29 cellular contexts compared by ENCODE assay signal in genomic region chr13:101892296-101892695, GRCh38.
"Had no signal": no experiment of that assay in that cellular context is flagged by ENCODE, and none has a peak within 500 bp of the region (broad histone marks: within the 10 kb centered on the region; RNA-seq: fewer than 3 reads in every experiment).

No MANE protein-coding gene starts in this region.

- H3K4me3 Mint-ChIP-seq: activated CD4-positive, alpha-beta memory T cell treated with anti-CD3 and anti-CD28 coated beads, Interleukin-2, amount 10 ng/mL, durations not matched to agents 7 days and 5 days; activated CD4-positive, alpha-beta T cell treated with anti-CD3 and anti-CD28 coated beads for 36 hours; activated naive CD4-positive, alpha-beta T cell treated with anti-CD3 and anti-CD28 coated beads, Interleukin-2, amount 10 ng/mL, durations not matched to agents 7 days and 5 days; activated naive CD8-positive, alpha-beta T cell treated with anti-CD3 and anti-CD28 coated beads for 36 hours; activated T-cell treated with anti-CD3 and anti-CD28 coated beads, Interleukin-2, amount 50 U/mL, for 72 hours; T-cell had no signal

- H3K4me3 ChIP-seq: body of pancreas, MG63, SK-N-MC had no signal

- H3K27ac Mint-ChIP-seq: activated CD4-positive, alpha-beta memory T cell treated with anti-CD3 and anti-CD28 coated beads, Interleukin-2, amount 10 ng/mL, durations not matched to agents 7 days and 5 days; activated CD4-positive, alpha-beta T cell treated with anti-CD3 and anti-CD28 coated beads for 36 hours; activated naive CD4-positive, alpha-beta T cell treated with anti-CD3 and anti-CD28 coated beads, Interleukin-2, amount 10 ng/mL, durations not matched to agents 7 days and 5 days; activated naive CD8-positive, alpha-beta T cell treated with anti-CD3 and anti-CD28 coated beads for 36 hours; activated T-cell treated with anti-CD3 and anti-CD28 coated beads, Interleukin-2, amount 50 U/mL, for 72 hours; activated T-helper 2 cell treated with anti-CD3 and anti-CD28 coated beads, Interferon-gamma antibody, Interleukin-2, Interleukin-4, amounts not matched to agents 10 μg/mL and 5 μg/mL and 100 μg/mL, durations not matched to agents 14 hours and 24 hours and 36 hours; T-cell had no signal

- DNase-seq: activated CD4-positive, alpha-beta memory T cell treated with anti-CD3 and anti-CD28 coated beads, Interleukin-2, amount 10 ng/mL, durations not matched to agents 7 days and 5 days; activated CD4-positive, alpha-beta T cell treated with anti-CD3 and anti-CD28 coated beads for 36 hours; activated CD4-positive, alpha-beta T cell treated with anti-CD3 and anti-CD28 coated beads, Interleukin-2, amount 50 U/mL, for 1 hour; activated CD8-positive, alpha-beta memory T cell treated with anti-CD3 and anti-CD28 coated beads, Interleukin-2, amount 50 U/mL, for 4 hours; activated gamma-delta T cell treated with Interleukin-2 at 50 U/mL for 16 hours; activated naive CD4-positive, alpha-beta T cell treated with anti-CD3 and anti-CD28 coated beads, Interleukin-2, amount 10 ng/mL, durations not matched to agents 7 days and 5 days; activated naive CD8-positive, alpha-beta T cell treated with anti-CD3 and anti-CD28 coated beads for 36 hours; activated T-cell treated with anti-CD3 and anti-CD28 coated beads, Interleukin-2, amount 50 U/mL, for 72 hours; body of pancreas; central memory CD4-positive, alpha-beta T cell; MG63; MV-4-11; NCI-H1092 treated with DMSO at 0.1 percent for 48 hours; NCI-H1417 treated with DMSO at 0.1 percent for 48 hours; NCI-H1694; NCI-H2029 treated with DMSO at 0.1 percent for 48 hours; NCI-H446; NCI-H524; NCI-H774; NK-92 treated with Interleukin-12 subunit alpha and Interleukin-12 subunit beta, amount 100 ng/mL, for 24 hours; OCI-M1; RPMI8226; T-cell; T-helper 2 cell; WERI-Rb-1 had no signal

- H3K9me3 Mint-ChIP-seq: activated CD4-positive, alpha-beta memory T cell treated with anti-CD3 and anti-CD28 coated beads, Interleukin-2, amount 10 ng/mL, durations not matched to agents 7 days and 5 days; activated naive CD4-positive, alpha-beta T cell treated with anti-CD3 and anti-CD28 coated beads, Interleukin-2, amount 10 ng/mL, durations not matched to agents 7 days and 5 days; activated naive CD8-positive, alpha-beta T cell treated with anti-CD3 and anti-CD28 coated beads for 36 hours; activated T-helper 2 cell treated with anti-CD3 and anti-CD28 coated beads, Interferon-gamma antibody, Interleukin-2, Interleukin-4, amounts not matched to agents 10 μg/mL and 5 μg/mL and 100 μg/mL, durations not matched to agents 14 hours and 24 hours and 36 hours; T-cell had no signal

- H3K9me3 ChIP-seq: body of pancreas, MG63 had no signal

- H3K27me3 Mint-ChIP-seq: activated CD4-positive, alpha-beta memory T cell treated with anti-CD3 and anti-CD28 coated beads, Interleukin-2, amount 10 ng/mL, durations not matched to agents 7 days and 5 days; activated naive CD4-positive, alpha-beta T cell treated with anti-CD3 and anti-CD28 coated beads, Interleukin-2, amount 10 ng/mL, durations not matched to agents 7 days and 5 days; activated naive CD8-positive, alpha-beta T cell treated with anti-CD3 and anti-CD28 coated beads for 36 hours had no signal

- H3K27ac ChIP-seq: body of pancreas, SK-N-MC, WERI-Rb-1 had no signal

- ATAC-seq: activated CD4-positive, alpha-beta T cell treated with anti-CD3 and anti-CD28 coated beads for 36 hours; activated T-cell treated with anti-CD3 and anti-CD28 coated beads, Interleukin-2, amount 50 U/mL, for 72 hours; body of pancreas; Panc1; T-cell had no signal

- H3K4me1 Mint-ChIP-seq: activated CD4-positive, alpha-beta memory T cell treated with anti-CD3 and anti-CD28 coated beads, Interleukin-2, amount 10 ng/mL, durations not matched to agents 7 days and 5 days; activated CD4-positive, alpha-beta T cell treated with anti-CD3 and anti-CD28 coated beads for 36 hours; activated naive CD4-positive, alpha-beta T cell treated with anti-CD3 and anti-CD28 coated beads, Interleukin-2, amount 10 ng/mL, durations not matched to agents 7 days and 5 days; activated naive CD8-positive, alpha-beta T cell treated with anti-CD3 and anti-CD28 coated beads for 36 hours; T-cell had no signal

- FAIRE-seq: bronchial epithelial cell had no signal

- H3K36me3 Mint-ChIP-seq: activated naive CD4-positive, alpha-beta T cell treated with anti-CD3 and anti-CD28 coated beads, Interleukin-2, amount 10 ng/mL, durations not matched to agents 7 days and 5 days; activated naive CD8-positive, alpha-beta T cell treated with anti-CD3 and anti-CD28 coated beads for 36 hours; T-cell had no signal

- H3K36me3 ChIP-seq: MG63, WERI-Rb-1 had no signal

- H3K4me1 ChIP-seq: body of pancreas had no signal

- H3K27me3 ChIP-seq: body of pancreas had no signal
